In the genomic region with DNA sequence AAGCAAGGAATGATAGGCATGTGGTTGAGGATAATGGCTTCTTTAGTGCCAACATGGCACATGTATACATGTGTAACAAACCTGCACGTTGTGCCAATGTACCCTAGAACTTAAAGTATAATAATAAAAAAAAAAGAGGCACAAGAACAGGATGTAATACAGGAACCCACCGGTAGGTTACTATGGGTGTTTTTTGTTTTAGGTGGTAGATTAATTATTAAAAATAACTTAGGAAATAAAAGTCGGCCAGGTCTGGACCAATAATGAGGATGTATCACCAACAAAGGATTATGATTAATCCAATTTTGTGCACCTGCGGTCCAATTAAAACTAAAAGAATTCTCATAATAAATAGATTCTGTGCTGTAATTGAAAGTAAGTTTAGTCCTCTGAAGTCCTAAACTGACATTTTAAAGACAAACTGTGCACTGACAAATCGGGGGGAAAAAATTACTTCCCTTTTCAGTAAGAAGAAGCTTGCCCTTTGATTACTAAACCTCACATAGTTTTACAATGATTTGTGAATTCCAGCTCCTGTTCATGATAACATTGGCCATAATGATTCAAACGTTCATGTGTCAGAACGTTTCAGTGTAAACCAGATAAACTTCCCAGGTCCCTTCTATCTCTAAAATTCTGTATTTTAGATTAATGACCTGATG, we compare ENCODE assay signal across 1 cellular context.
TF ChIP-seq lines count a peak whose summit lies in the region.

No MANE protein-coding gene starts in this region.

TF ChIP-seq in H1, 55 proteins besides CTCF, POLR2A, EP300 and RAD21:
- TF ChIP-seq FOSL1 (IDR thresholded peaks at IDR 0.05; ENCODE audit: insufficient read depth, low read depth, low read length) (no peak), SIRT6 (IDR thresholded peaks at IDR 0.05; ENCODE audit: low read length) (no peak), POU5F1 (IDR thresholded peaks at IDR 0.05; ENCODE audit: low read depth, low read length) (no peak), GABPA (IDR thresholded peaks at IDR 0.05; ENCODE audit: borderline replicate concordance, insufficient read depth, low read length) (no peak), MAFK (IDR thresholded peaks at IDR 0.05; ENCODE audit: low read depth, low read length) (no peak), NANOG (IDR thresholded peaks at IDR 0.05; ENCODE audit: insufficient read depth, low read depth, low read length, poor library complexity, severe bottlenecking) (no peak), KDM4A (IDR thresholded peaks at IDR 0.05; ENCODE audit: low read depth, low read length, severe bottlenecking) (no peak), TAF1 (IDR thresholded peaks at IDR 0.05; ENCODE audit: low read depth, low read length) (no peak), SAP30 (IDR thresholded peaks at IDR 0.05; ENCODE audit: insufficient read depth, insufficient replicate concordance, low read length) (no peak), SP1 (IDR thresholded peaks at IDR 0.05; ENCODE audit: low read depth, low read length) (no peak), RFX5 (IDR thresholded peaks at IDR 0.05; ENCODE audit: borderline replicate concordance, low read depth, low read length) (no peak), EZH2 (IDR thresholded peaks at IDR 0.05; ENCODE audit: low read depth, low read length, severe bottlenecking) (no peak), JUND (IDR thresholded peaks at IDR 0.05; ENCODE audit: low read length) (no peak)
